In genomic region chrX:107936434-107936730, GRCh38 we compare ENCODE assay signal across 19 cellular contexts. TPM values are rescaled to one million over a fixed set of nuclear protein-coding genes. Genes with fewer than 3 reads are reported as not detected.
DNase-seq lines count a peak whose midpoint lies in the region; ATAC-seq and TF ChIP-seq lines count a peak whose summit lies in the region.
"Had no signal": no experiment of that assay in that cellular context is flagged by ENCODE, and none has a peak within 500 bp of the region (broad histone marks: within the 10 kb centered on the region; RNA-seq: fewer than 3 reads in every experiment).

No MANE protein-coding gene starts in this region.

- H3K9me3 ChIP-seq in iPS DF 6.9 (ENCODE audit: control insufficient read depth, insufficient read depth, low read length) = no peaks in the 10 kb centered on the region
- no peaks in the 10 kb centered on the region for H3K9me3 ChIP-seq in transverse colon
- H3K9me3 ChIP-seq: right atrium auricular region, SK-N-SH had no signal

- peak overlapping the region; percentile 81; the same call in 1 of the 2 replicates for H3K4me3 ChIP-seq in iPS DF 6.9 (ENCODE audit: low read length)
- no peak overlapping the region for H3K4me3 ChIP-seq in transverse colon

- TF ChIP-seq CTCF in transverse colon (IDR thresholded peaks at IDR 0.05) = no peak

- in situ Hi-C loops in transverse colon (cut with MboI; ENCODE audit: low pct_ligation_motif_present in 1 of 4, low pct_unique_long_range_greater_than_20kb in 1 of 4, low sequenced_read_pairs in 3 of 4) = no loop called here

- TF ChIP-seq EP300 in transverse colon (IDR thresholded peaks at IDR 0.05; ENCODE audit: low read depth) = no peak

- H3K4me1 Mint-ChIP-seq in activated naive CD8-positive, alpha-beta T cell treated with anti-CD3 and anti-CD28 coated beads, Interleukin-2, amount 50 U/mL, for 24 hours = no peaks in the 10 kb centered on the region
- H3K4me1 Mint-ChIP-seq: CD4-positive, CD25-positive, alpha-beta regulatory T cell had no signal

- no peaks in the 10 kb centered on the region; the same call in 1 of the 2 replicates for H3K36me3 ChIP-seq in iPS DF 6.9 (ENCODE audit: control insufficient read depth, insufficient read depth, low read length)
- no peaks in the 10 kb centered on the region for H3K36me3 ChIP-seq in transverse colon
- H3K36me3 ChIP-seq: right atrium auricular region had no signal

- no peak overlapping the region for H3K27ac ChIP-seq in iPS DF 6.9 (ENCODE audit: low read length)
- H3K27ac ChIP-seq in transverse colon = no peak overlapping the region
- H3K27ac ChIP-seq: 22Rv1, right atrium auricular region had no signal

- peak; percentile 43 for DNase-seq in DMS53 (lab: John Stamatoyannopoulos, UW)
- no peak for DNase-seq in DMS53 treated with DMSO at 0.1 percent for 48 hours (lab: John Stamatoyannopoulos, UW; ENCODE audit: unreplicated experiment)
- DNase-seq in activated naive CD8-positive, alpha-beta T cell treated with anti-CD3 and anti-CD28 coated beads, Interleukin-2, amount 50 U/mL, for 24 hours = no peak
- no peak for DNase-seq in iPS DF 6.9 (ENCODE audit: low read depth, low spot score)
- peak; percentile 49 for DNase-seq in posterior vena cava (ENCODE audit: low spot score)
- DNase-seq in sciatic nerve (ENCODE audit: low spot score) = no peak
- DNase-seq in stimulated activated CD4-positive, alpha-beta T cell treated with anti-CD3 and anti-CD28 coated beads, Interleukin-2, amount 100 ng/mL, for 48 hours = no peak
- DNase-seq in transverse colon = no peak
- DNase-seq: activated naive CD4-positive, alpha-beta T cell treated with Interleukin-2 at 50 U/mL for 16 hours; CD4-positive, CD25-positive, alpha-beta regulatory T cell; effector memory CD4-positive, alpha-beta T cell; SK-N-SH; stimulated activated CD4-positive, alpha-beta T cell treated with anti-CD3 and anti-CD28 coated beads, Interleukin-4, amount 100 ng/mL, for 1 hour had no signal

- H3K27me3 ChIP-seq in iPS DF 6.9 (ENCODE audit: control insufficient read depth, insufficient read depth, low read length) (no peaks in the 10 kb centered on the region), transverse colon (no peaks in the 10 kb centered on the region)
- H3K27me3 ChIP-seq: right atrium auricular region had no signal

- no peaks in the 10 kb centered on the region for H3K36me3 Mint-ChIP-seq in activated naive CD8-positive, alpha-beta T cell treated with anti-CD3 and anti-CD28 coated beads, Interleukin-2, amount 50 U/mL, for 24 hours (ENCODE audit: low read depth)
- H3K36me3 Mint-ChIP-seq: CD4-positive, CD25-positive, alpha-beta regulatory T cell had no signal

- WGBS in iPS DF 6.9 (ENCODE audit: insufficient coverage, insufficient read length) = no CpG with 5 or more reads among the region's 16 CpGs
- 70 to 87% methylated on average over 2 to 16 of the region's 16 CpGs for WGBS in transverse colon (ENCODE audit: low coverage in 1 of 2), 2 donors

- H3K4me3 Mint-ChIP-seq in activated naive CD8-positive, alpha-beta T cell treated with anti-CD3 and anti-CD28 coated beads, Interleukin-2, amount 50 U/mL, for 24 hours = peak overlapping the region; percentile 59
- H3K4me3 Mint-ChIP-seq: CD4-positive, CD25-positive, alpha-beta regulatory T cell had no signal

- no peak for ATAC-seq in activated naive CD8-positive, alpha-beta T cell treated with anti-CD3 and anti-CD28 coated beads, Interleukin-2, amount 50 U/mL, for 24 hours
- no peak for ATAC-seq in sciatic nerve
- ATAC-seq: HepG2, left lobe of liver had no signal

- H3K4me1 ChIP-seq in iPS DF 6.9 (ENCODE audit: control insufficient read depth, insufficient read depth, low read length) (no peaks in the 10 kb centered on the region), transverse colon (no peaks in the 10 kb centered on the region)
- H3K4me1 ChIP-seq: right atrium auricular region had no signal

- intact Hi-C loops in posterior vena cava (cut with DNase I) (no loop called here), sciatic nerve (cut with DNase I) (no loop called here), transverse colon (cut with DNase I; ENCODE audit: low total_unique reads) (no loop called here)

- H3K9me3 Mint-ChIP-seq in activated naive CD8-positive, alpha-beta T cell treated with anti-CD3 and anti-CD28 coated beads, Interleukin-2, amount 50 U/mL, for 24 hours = no peaks in the 10 kb centered on the region

- peaks cover 9% of the 10 kb centered on the region for H3K27me3 Mint-ChIP-seq in activated naive CD8-positive, alpha-beta T cell treated with anti-CD3 and anti-CD28 coated beads, Interleukin-2, amount 50 U/mL, for 24 hours

- no peak for TF ChIP-seq POLR2A in transverse colon (IDR thresholded peaks at IDR 0.05)

- H3K27ac Mint-ChIP-seq in activated naive CD8-positive, alpha-beta T cell treated with anti-CD3 and anti-CD28 coated beads, Interleukin-2, amount 50 U/mL, for 24 hours = no peak overlapping the region
- H3K27ac Mint-ChIP-seq: CD4-positive, CD25-positive, alpha-beta regulatory T cell had no signal

RNA-seq across cellular contexts. Expression of gene TEX13B, which starts 45.8 kb away (rescaled TPM):
- total RNA-seq in posterior vena cava (not detected), sciatic nerve (not detected), transverse colon (not detected)
- total RNA-seq: activated CD8-positive, alpha-beta memory T cell treated with anti-CD3 and anti-CD28 coated beads for 36 hours; CD4-positive, CD25-positive, alpha-beta regulatory T cell; HepG2; left lobe of liver; right atrium auricular region; ureter had no signal

Comparison
In these comparisons a context has a peak if more than half of its experiments do, and no peak if none do; other contexts are left out.
1. DNase-seq: peak in DMS53 (single experiment) and posterior vena cava (single experiment); none in DMS53 treated with DMSO at 0.1 percent for 48 hours (single experiment), activated naive CD8-positive, alpha-beta T cell treated with anti-CD3 and anti-CD28 coated beads, Interleukin-2, amount 50 U/mL, for 24 hours (single experiment), iPS DF 6.9 (single experiment), sciatic nerve (single experiment), stimulated activated CD4-positive, alpha-beta T cell treated with anti-CD3 and anti-CD28 coated beads, Interleukin-2, amount 100 ng/mL, for 48 hours (0 of 2) and transverse colon (single experiment).